8 cellular contexts compared by ENCODE assay signal in genomic region chr7:66013938-66014337, GRCh38. TPM values are rescaled to one million over a fixed set of nuclear protein-coding genes. Genes with fewer than 3 reads are reported as not detected.
DNase-seq lines count a peak whose midpoint lies in the region; ATAC-seq and TF ChIP-seq lines count a peak whose summit lies in the region.

No MANE protein-coding gene starts in this region.

- no peak overlapping the region for H2AFZ ChIP-seq in MM.1S (ENCODE audit: low read length)

- no peaks in the 10 kb centered on the region for H3F3A ChIP-seq in MM.1S (ENCODE audit: insufficient read depth, low read length)

- H4K20me1 ChIP-seq in MM.1S (ENCODE audit: insufficient read depth, low read length): no peaks in the 10 kb centered on the region

- H3K27ac ChIP-seq in MM.1S (ENCODE audit: low read length): no peak overlapping the region

- H3K4me3 ChIP-seq in AG04449 (ENCODE audit: low read depth, low read length): no peak overlapping the region
- no peak overlapping the region for H3K4me3 ChIP-seq in HFF-Myc (replicated peaks; ENCODE audit: low read depth, low read length)
- H3K4me3 ChIP-seq in MM.1S (ENCODE audit: low read length): no peak overlapping the region

- ATAC-seq in WTC11: peak; percentile 95
- no peak for ATAC-seq in HG02981 (IDR thresholded peaks at IDR 0.05; ENCODE audit: unreplicated experiment)

- DNase-seq in AG04449 (ENCODE audit: low read depth, low spot score): peak; percentile 3
- DNase-seq in HFF-Myc (ENCODE audit: extremely low read depth, low read depth): peak; percentile 15
- peak; percentile 62 for DNase-seq in WTC11 (ENCODE audit: low spot score)
- peak; percentile 71 for DNase-seq in islet precursor cell
- DNase-seq in NCI-H1092 treated with DMSO at 0.1 percent for 48 hours (lab: John Stamatoyannopoulos, UW): no peak
- no peak for DNase-seq in NCI-H1930 (lab: John Stamatoyannopoulos, UW)
- no peak for DNase-seq in MM.1S

- H3K27ac Mint-ChIP-seq in WTC11: no peak overlapping the region

- H3K36me3 ChIP-seq in MM.1S (replicated peaks; ENCODE audit: insufficient read depth, low read length): no peaks in the 10 kb centered on the region

- H3K4me1 Mint-ChIP-seq in WTC11: no peaks in the 10 kb centered on the region

- H3K9me3 Mint-ChIP-seq in WTC11: no peaks in the 10 kb centered on the region

- no peaks in the 10 kb centered on the region for H3K36me3 Mint-ChIP-seq in WTC11

- TF ChIP-seq CTCF in AG04449 (IDR thresholded peaks at IDR 0.05; ENCODE audit: insufficient read depth, low read length, missing control alignments) (peak; percentile 70), HFF-Myc (IDR thresholded peaks at IDR 0.05; ENCODE audit: low read depth, low read length, missing control alignments) (peak; percentile 55), WTC11 (IDR thresholded peaks at IDR 0.05) (no peak), MM.1S (IDR thresholded peaks at IDR 0.05; ENCODE audit: low read length) (no peak)

- POLR2A ChIA-PET in AG04449 (lab: Yijun Ruan, JAX): no interaction called here
- POLR2A ChIA-PET in WTC11 (lab: Charles Lee): interaction anchor here (0.6 kb wide), 1 partner anchor 48 kb away, joined by 4 read pairs; no protein-coding TSS in a partner anchor

- CTCF ChIA-PET in AG04449 (lab: Yijun Ruan, JAX) (interaction anchor here (0.7 to 1.8 kb wide), 8 partner anchors 11 to 292 kb away, joined by 3 to 4 read pairs (median 3); no protein-coding TSS in a partner anchor), WTC11 (lab: Charles Lee) (interaction anchor here (0.6 to 1.2 kb wide), 2 partner anchors 46 to 176 kb away, joined by 3 read pairs; no protein-coding TSS in a partner anchor)

- no peaks in the 10 kb centered on the region for H3K9me2 ChIP-seq in MM.1S (replicated peaks; ENCODE audit: insufficient read depth, low read length)

- H3K9ac ChIP-seq in MM.1S (ENCODE audit: low read length): no peak overlapping the region

- peaks cover 5% of the 10 kb centered on the region; the same call in 1 of the 2 replicates for H3K27me3 Mint-ChIP-seq in WTC11 (ENCODE audit: low read depth)

- no peaks in the 10 kb centered on the region for H3K79me2 ChIP-seq in MM.1S (ENCODE audit: low read length)

- no peaks in the 10 kb centered on the region for H3K9me3 ChIP-seq in MM.1S (replicated peaks; ENCODE audit: insufficient read depth, low read length)

- no peak overlapping the region for H3K4me2 ChIP-seq in MM.1S (ENCODE audit: low read depth, low read length)

- no peaks in the 10 kb centered on the region for H3K4me1 ChIP-seq in MM.1S (ENCODE audit: low read length)

- H3K27me3 ChIP-seq in MM.1S (replicated peaks; ENCODE audit: insufficient read depth, low read length): no peaks in the 10 kb centered on the region

- H3K4me3 Mint-ChIP-seq in WTC11: no peak overlapping the region

TF ChIP-seq in WTC11, 78 proteins besides CTCF, POLR2A, EP300 and RAD21:
- TF ChIP-seq, protein P1, sequence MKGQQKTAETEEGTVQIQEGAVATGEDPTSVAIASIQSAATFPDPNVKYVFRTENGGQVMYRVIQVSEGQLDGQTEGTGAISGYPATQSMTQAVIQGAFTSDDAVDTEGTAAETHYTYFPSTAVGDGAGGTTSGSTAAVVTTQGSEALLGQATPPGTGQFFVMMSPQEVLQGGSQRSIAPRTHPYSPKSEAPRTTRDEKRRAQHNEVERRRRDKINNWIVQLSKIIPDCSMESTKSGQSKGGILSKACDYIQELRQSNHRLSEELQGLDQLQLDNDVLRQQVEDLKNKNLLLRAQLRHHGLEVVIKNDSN (CRISPR knock-in tag; IDR thresholded peaks at IDR 0.05): no peak
- TF ChIP-seq ZSCAN18 (CRISPR knock-in tag; IDR thresholded peaks at IDR 0.05): no peak
- no peak for TF ChIP-seq OVOL2 (CRISPR knock-in tag; IDR thresholded peaks at IDR 0.05; ENCODE audit: borderline replicate concordance)
- TF ChIP-seq ATF1 (CRISPR knock-in tag; IDR thresholded peaks at IDR 0.05): no peak
- TF ChIP-seq, protein P2, sequence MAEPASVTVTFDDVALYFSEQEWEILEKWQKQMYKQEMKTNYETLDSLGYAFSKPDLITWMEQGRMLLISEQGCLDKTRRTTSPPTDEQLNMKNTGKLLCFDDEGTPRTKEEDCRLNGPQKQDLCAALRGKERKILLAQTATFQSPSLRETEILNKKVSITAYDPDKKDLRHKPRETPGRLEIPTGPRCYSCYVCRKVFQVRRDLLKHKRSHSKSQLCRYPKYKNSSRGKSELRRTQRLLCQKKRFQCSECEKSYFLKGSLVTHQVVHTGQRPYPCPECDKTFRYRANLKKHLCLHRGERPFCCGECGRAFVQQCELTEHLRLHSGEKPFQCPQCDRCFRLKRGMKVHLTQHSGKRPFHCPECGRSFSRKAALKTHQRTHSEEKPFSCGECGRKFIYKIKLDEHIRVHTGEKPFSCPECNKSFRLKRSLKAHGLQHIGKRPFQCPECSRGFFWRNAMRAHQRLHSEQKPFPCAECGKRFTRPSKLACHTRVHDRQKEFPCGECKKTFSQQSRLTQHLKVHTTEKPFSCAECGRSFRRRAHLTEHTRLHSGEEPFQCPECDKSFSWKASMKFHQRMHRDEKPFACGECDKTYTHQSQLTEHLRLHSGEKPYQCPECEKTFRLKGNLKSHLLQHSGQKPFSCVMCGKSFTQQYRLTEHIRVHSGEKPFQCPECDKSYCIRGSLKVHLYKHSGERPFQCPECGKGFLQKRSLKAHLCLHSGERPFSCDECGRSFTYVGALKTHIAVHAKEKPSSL (CRISPR knock-in tag; conservative IDR thresholded peaks at IDR 0.05): no peak
- TF ChIP-seq PRRX2 (CRISPR knock-in tag; IDR thresholded peaks at IDR 0.05): no peak
- no peak for TF ChIP-seq ZBTB21 (CRISPR knock-in tag; IDR thresholded peaks at IDR 0.05; ENCODE audit: borderline replicate concordance)
- no peak for TF ChIP-seq ELF4 (CRISPR knock-in tag; IDR thresholded peaks at IDR 0.05; ENCODE audit: low read depth)
- TF ChIP-seq, protein P3, sequence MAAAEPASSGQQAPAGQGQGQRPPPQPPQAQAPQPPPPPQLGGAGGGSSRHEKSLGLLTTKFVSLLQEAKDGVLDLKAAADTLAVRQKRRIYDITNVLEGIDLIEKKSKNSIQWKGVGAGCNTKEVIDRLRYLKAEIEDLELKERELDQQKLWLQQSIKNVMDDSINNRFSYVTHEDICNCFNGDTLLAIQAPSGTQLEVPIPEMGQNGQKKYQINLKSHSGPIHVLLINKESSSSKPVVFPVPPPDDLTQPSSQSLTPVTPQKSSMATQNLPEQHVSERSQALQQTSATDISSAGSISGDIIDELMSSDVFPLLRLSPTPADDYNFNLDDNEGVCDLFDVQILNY (CRISPR knock-in tag; IDR thresholded peaks at IDR 0.05): no peak
- no peak for TF ChIP-seq FOXK1 (CRISPR knock-in tag; IDR thresholded peaks at IDR 0.05)
- TF ChIP-seq ATF6 (CRISPR knock-in tag; IDR thresholded peaks at IDR 0.05): no peak
- TF ChIP-seq, protein P4, sequence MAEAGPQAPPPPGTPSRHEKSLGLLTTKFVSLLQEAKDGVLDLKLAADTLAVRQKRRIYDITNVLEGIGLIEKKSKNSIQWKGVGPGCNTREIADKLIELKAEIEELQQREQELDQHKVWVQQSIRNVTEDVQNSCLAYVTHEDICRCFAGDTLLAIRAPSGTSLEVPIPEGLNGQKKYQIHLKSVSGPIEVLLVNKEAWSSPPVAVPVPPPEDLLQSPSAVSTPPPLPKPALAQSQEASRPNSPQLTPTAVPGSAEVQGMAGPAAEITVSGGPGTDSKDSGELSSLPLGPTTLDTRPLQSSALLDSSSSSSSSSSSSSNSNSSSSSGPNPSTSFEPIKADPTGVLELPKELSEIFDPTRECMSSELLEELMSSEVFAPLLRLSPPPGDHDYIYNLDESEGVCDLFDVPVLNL (CRISPR knock-in tag; IDR thresholded peaks at IDR 0.05; ENCODE audit: borderline replicate concordance, low read depth): no peak
- no peak for TF ChIP-seq ZNF396 (CRISPR knock-in tag; IDR thresholded peaks at IDR 0.05; ENCODE audit: borderline replicate concordance)

RNA-seq across cellular contexts. Expression of gene GUSB, which starts 31.9 kb away (rescaled TPM):
- total RNA-seq in WTC11 (2021): 40.8 to 45.4 TPM (median 42.3 TPM) in 3 replicates

Comparison
In these comparisons a context has a peak if more than half of its experiments do, and no peak if none do; other contexts are left out.
1. DNase-seq: peak in AG04449 (single experiment), HFF-Myc (single experiment), WTC11 (single experiment) and islet precursor cell (single experiment); none in NCI-H1092 treated with DMSO at 0.1 percent for 48 hours (single experiment), NCI-H1930 (0 of 2) and MM.1S (single experiment).
2. CTCF ChIP-seq: peak in AG04449 (single experiment) and HFF-Myc (single experiment); none in WTC11 (single experiment) and MM.1S (single experiment).